ENCODE assay signal across 14 cellular contexts in genomic region chr10:3825862-3826351, GRCh38. TPM values are rescaled to one million over a fixed set of nuclear protein-coding genes. Genes with fewer than 3 reads are reported as not detected.
DNase-seq lines count a peak whose midpoint lies in the region; ATAC-seq, FAIRE-seq and TF ChIP-seq lines count a peak whose summit lies in the region.
"Had no signal": no experiment of that assay in that cellular context is flagged by ENCODE, and none has a peak within 500 bp of the region (broad histone marks: within the 10 kb centered on the region; RNA-seq: fewer than 3 reads in every experiment).

No MANE protein-coding gene starts in this region.

- TF ChIP-seq CTCF in HFFc6 (IDR thresholded peaks at IDR 0.05) (peak; percentile 26; the same call in 1 of the 2 replicates), K562 (IDR thresholded peaks at IDR 0.05 in 2 of 3, conservative IDR thresholded peaks at IDR 0.05 in 1 of 3; ENCODE audit: insufficient read depth in 2 of 3, low read depth in 1 of 3, low read length in 3 of 3) (no peak), nephron progenitor cell (IDR thresholded peaks at IDR 0.05) (no peak)

- 69% methylated on average over 21 of the region's 21 CpGs for WGBS in K562 (ENCODE audit: insufficient coverage, low coverage, missing lambda C conversion rate)
- WGBS in right cardiac atrium: 63% methylated on average over 21 of the region's 21 CpGs

- H3K36me3 Mint-ChIP-seq in HFFc6 (ENCODE audit: low read depth): no peaks in the 10 kb centered on the region
- H3K36me3 Mint-ChIP-seq in nephron progenitor cell (ENCODE audit: low read depth): no peaks in the 10 kb centered on the region

- in situ Hi-C loops in K562 (cut with MboI): no loop called here

- H3K9me1 ChIP-seq in K562 (ENCODE audit: control insufficient read depth, insufficient read depth, low read length): no peaks in the 10 kb centered on the region

- H3K79me2 ChIP-seq in K562 (ENCODE audit: control insufficient read depth, insufficient read depth, low read length): no peaks in the 10 kb centered on the region

- H3K9me3 ChIP-seq in K562 (replicated peaks; ENCODE audit: control insufficient read depth, insufficient read depth, low read depth, low read length) (no peaks in the 10 kb centered on the region), right cardiac atrium (ENCODE audit: control insufficient read depth, low read length) (no peaks in the 10 kb centered on the region), skeletal muscle tissue (ENCODE audit: control insufficient read depth in 3 of 3, low read length in 3 of 3) (no peaks in the 10 kb centered on the region)

- H3K9me3 Mint-ChIP-seq in HFFc6: no peaks in the 10 kb centered on the region
- no peaks in the 10 kb centered on the region for H3K9me3 Mint-ChIP-seq in nephron progenitor cell

- no peaks in the 10 kb centered on the region for H3K27me3 ChIP-seq in K562 (ENCODE audit: control insufficient read depth in 2 of 2, insufficient read depth in 2 of 2, low read length in 2 of 2)
- H3K27me3 ChIP-seq in right cardiac atrium (ENCODE audit: control insufficient read depth, insufficient read depth): no peaks in the 10 kb centered on the region
- H3K27me3 ChIP-seq in skeletal muscle tissue (ENCODE audit: control insufficient read depth in 3 of 3, insufficient read depth in 3 of 3, low read length in 3 of 3): no peaks in the 10 kb centered on the region

- H3K36me3 ChIP-seq in K562 (ENCODE audit: control insufficient read depth, insufficient read depth, low read length) (no peaks in the 10 kb centered on the region), skeletal muscle tissue (ENCODE audit: control insufficient read depth in 3 of 3, insufficient read depth in 3 of 3, low read length in 3 of 3) (no peaks in the 10 kb centered on the region)

- CTCF ChIA-PET in K562 (lab: Yijun Ruan, JAX; ENCODE audit: low intra/inter-chr PET ratio): no interaction called here

- DNase-seq in HFFc6 (peak; percentile 67), K562 (ENCODE audit: extremely low read depth in 1 of 4, low spot score in 3 of 4) (no peak), right cardiac atrium (peak; percentile 64 to 80 (median 77)), nephron progenitor cell (no peak)
- no peak for DNase-seq in central memory CD4-positive, alpha-beta T cell
- DNase-seq: activated CD4-positive, alpha-beta T cell treated with anti-CD3 and anti-CD28 coated beads, Interleukin-2, amount 50 U/mL, for 1 hour; activated gamma-delta T cell; cerebellar nuclear complex; NCI-H1105 had no signal

- no peak overlapping the region for H3K27ac ChIP-seq in K562 (ENCODE audit: extremely low read depth, low read depth, low read length)
- no peak overlapping the region for H3K27ac ChIP-seq in right cardiac atrium (ENCODE audit: low read length)
- peak overlapping the region; percentile 89 for H3K27ac ChIP-seq in skeletal muscle tissue (ENCODE audit: low read depth, low read length)

- H3K27ac Mint-ChIP-seq in HFFc6 (peak overlapping the region; percentile 94), nephron progenitor cell (no peak overlapping the region)

- H3K27me3 Mint-ChIP-seq in HFFc6 (ENCODE audit: insufficient read depth) (no peaks in the 10 kb centered on the region; the same call in 1 of the 2 replicates), nephron progenitor cell (ENCODE audit: low read depth, poor library complexity) (peaks cover 6% of the 10 kb centered on the region)

- H3K4me1 ChIP-seq in K562 (replicated peaks in 1 of 2; ENCODE audit: control insufficient read depth in 2 of 2, insufficient read depth in 2 of 2, low read length in 2 of 2) (peaks cover 19 to 27% of the 10 kb centered on the region in 2 experiments), right cardiac atrium (ENCODE audit: control insufficient read depth, insufficient read depth, low read length) (peaks cover 2% of the 10 kb centered on the region), skeletal muscle tissue (ENCODE audit: control insufficient read depth in 3 of 3, insufficient read depth in 3 of 3, low read length in 3 of 3) (peaks cover 23 to 29% (median 27%) of the 10 kb centered on the region in 3 donors)

- POLR2A ChIA-PET in K562 (lab: Yijun Ruan, JAX): interaction anchor here (1.0 kb wide), 1 partner anchor 41 kb away, joined by 3 read pairs; the partner anchor contains the start of gene KLF6

- TF ChIP-seq POLR2A in K562 (conservative IDR thresholded peaks at IDR 0.05): no peak

- no peak for TF ChIP-seq RAD21 in K562 (CRISPR knock-in tag; conservative IDR thresholded peaks at IDR 0.05 in 1 of 2, IDR thresholded peaks at IDR 0.05 in 1 of 2)

- peak overlapping the region; percentile 5; the same call in 1 of the 2 replicates for H2AFZ ChIP-seq in K562 (ENCODE audit: low read depth, low read length)

- BruUV-seq in K562 (replicated peaks; lab: Mats Ljungman, UMichigan): no TSS peak

- no peak overlapping the region for H3K4me2 ChIP-seq in K562 (ENCODE audit: insufficient read depth, low read length)

- H3K4me3 ChIP-seq in K562 (no peak overlapping the region), right cardiac atrium (ENCODE audit: low read length) (no peak overlapping the region), skeletal muscle tissue (ENCODE audit: low read length in 3 of 3) (peak overlapping the region; percentile 42 to 54 (median 45))
- H3K4me3 ChIP-seq: GM12878 had no signal

- no peak for TF ChIP-seq EP300 in K562 (IDR thresholded peaks at IDR 0.05; ENCODE audit: low read length)

- H3K4me1 Mint-ChIP-seq in HFFc6 (ENCODE audit: low read depth): peaks cover 81% of the 10 kb centered on the region
- H3K4me1 Mint-ChIP-seq in nephron progenitor cell: peaks cover 46% of the 10 kb centered on the region

- H3K9ac ChIP-seq in K562 (ENCODE audit: insufficient read depth in 1 of 2, low read depth in 2 of 2, low read length in 2 of 2) (peak overlapping the region in 1 of 2 experiments; percentile 11; a peak in 1 of 4 replicates), skeletal muscle tissue (ENCODE audit: low read depth in 1 of 3, low read length in 3 of 3) (peak overlapping the region; percentile 42 to 80 (median 70))

- H4K20me1 ChIP-seq in K562 (replicated peaks; ENCODE audit: control insufficient read depth, insufficient read depth, low read length): no peaks in the 10 kb centered on the region

- H3K4me3 Mint-ChIP-seq in HFFc6 (peak overlapping the region; percentile 72), nephron progenitor cell (no peak overlapping the region)

- intact Hi-C loops in K562 (cut with micrococcal nuclease) (no loop called here), right cardiac atrium (cut with DNase I) (no loop called here)

- ATAC-seq in K562 (no peak), right cardiac atrium (peak; percentile 38 to 65), GM18868 (IDR thresholded peaks at IDR 0.05; ENCODE audit: unreplicated experiment) (no peak), GM19351 (IDR thresholded peaks at IDR 0.05; ENCODE audit: unreplicated experiment) (no peak)
- ATAC-seq: GM12878 had no signal

- FAIRE-seq in K562 (lab: Jason Lieb, UNC): no peak
- FAIRE-seq: D721Med, GM12878 had no signal

TF ChIP-seq in K562, 482 proteins besides CTCF, POLR2A, EP300 and RAD21 (continues in another document):
- TF ChIP-seq ZNF717 (CRISPR knock-in tag; IDR thresholded peaks at IDR 0.05) (no peak), TAF15 (IDR thresholded peaks at IDR 0.05; ENCODE audit: low read depth, low read length) (no peak), JUND (IDR thresholded peaks at IDR 0.05; ENCODE audit: borderline replicate concordance, low read depth, low read length) (no peak), JUND (tag; IDR thresholded peaks at IDR 0.05; ENCODE audit: borderline replicate concordance, low read depth, low read length) (no peak), NKRF (IDR thresholded peaks at IDR 0.05; ENCODE audit: borderline replicate concordance) (no peak), CBX3 (IDR thresholded peaks at IDR 0.05; ENCODE audit: borderline replicate concordance in 1 of 2, low read length in 2 of 2) (no peak), ZNF282 (CRISPR knock-in tag; IDR thresholded peaks at IDR 0.05) (no peak), SMARCA4 (IDR thresholded peaks at IDR 0.05) (no peak), ZNF668 (CRISPR knock-in tag; IDR thresholded peaks at IDR 0.05) (no peak)

RNA-seq across cellular contexts. Expression of gene KLF6, which starts 40.9 kb away (rescaled TPM):
- 100 to 1,000 TPM; 114 to 154 (median 142) TPM for total RNA-seq in HFFc6 (2021; fragmentation: NEBNext Ultra II Directional; extraction: Animal tissue kit (Norgen Biotek cat#: 25700))
- 54.5 and 86.4 TPM in 2 replicates for total RNA-seq in K562 (2011; cell fraction: chromatin; rRNA removed; ENCODE audit: low replicate concordance)
- total RNA-seq in K562 (2011; cell fraction: nucleolus; rRNA removed): 136 and 139 TPM in 2 replicates
- total RNA-seq in K562 (2011; cell fraction: nucleoplasm; rRNA removed): 92.4 and 113 TPM in 2 replicates
- total RNA-seq in K562 (2014; rRNA removed) (6.9 and 10.3 TPM in 2 replicates), K562 (2014; rRNA removed; fragmentation: Illumina TruSeq; extraction: Trizol) (7.4 and 8.0 TPM in 2 replicates), K562 (2015; rRNA removed; fragmentation: Illumina TruSeq; extraction: Trizol) (4.5 TPM in 2 replicates), K562 (2021) (23.9 and 25.2 TPM in 2 replicates), right cardiac atrium (10 to 100 TPM; 35.7 to 46.1 (median 39.9) TPM), skeletal muscle tissue (50.6 TPM)
- polyA plus RNA-seq in K562 (2011; rRNA removed) (11.7 and 19.1 TPM in 2 replicates), K562 (2014; fragmentation: Illumina TruSeq; extraction: Trizol) (11.1 and 12.6 TPM in 2 replicates), K562 (2014; fragmentation: Nextera tagmentation; extraction: Ambion mirVana) (1 to 10 TPM; 3.2 to 3.7 TPM), K562 (2014; rRNA removed) (8.6 and 10.2 TPM in 2 replicates), right cardiac atrium (27.2 TPM)
- polyA plus RNA-seq in K562 (2011; cell fraction: cytosol; rRNA removed): 6.6 and 12.0 TPM in 2 replicates
- polyA plus RNA-seq in K562 (2011; cell fraction: nucleus; rRNA removed): 52.6 and 53.4 TPM in 2 replicates
- 14.7 and 29.2 TPM in 2 replicates for polyA plus RNA-seq in K562 (2012)
- 33.0 and 43.0 TPM in 2 replicates for polyA minus RNA-seq in K562 (2011; rRNA and poly(A)+ RNA removed)
- 10.3 and 16.2 TPM in 2 replicates for polyA minus RNA-seq in K562 (2011; cell fraction: cytosol; rRNA and poly(A)+ RNA removed)
- 87.2 and 133 TPM in 2 replicates for polyA minus RNA-seq in K562 (2011; cell fraction: nucleus; rRNA and poly(A)+ RNA removed)

Comparison
In these comparisons a context has a peak if more than half of its experiments do, and no peak if none do; other contexts are left out.
1. DNase-seq: peak in HFFc6 (single experiment) and right cardiac atrium (3 of 3); none in K562 (0 of 4), nephron progenitor cell (single experiment) and central memory CD4-positive, alpha-beta T cell (single experiment).
2. ATAC-seq: peak in right cardiac atrium (2 of 2); none in K562 (single experiment), GM18868 (single experiment) and GM19351 (single experiment).
3. H3K4me3 ChIP-seq: peak in skeletal muscle tissue (3 of 3); none in K562 (single experiment) and right cardiac atrium (single experiment).